ENCODE assay signal across 2 cellular contexts in genomic region chr6:70669133-70669532, GRCh38.
TF ChIP-seq lines count a peak whose summit lies in the region.

No MANE protein-coding gene starts in this region.

TF ChIP-seq in A549, 52 proteins besides CTCF, POLR2A, EP300 and RAD21 (continued from another document):
- TF ChIP-seq BCL3 (IDR thresholded peaks at IDR 0.05) (no peak), ZSCAN20 (CRISPR knock-in tag; IDR thresholded peaks at IDR 0.05) (no peak), E2F6 (IDR thresholded peaks at IDR 0.05; ENCODE audit: borderline replicate concordance, low read depth) (no peak), ATOH8 (CRISPR knock-in tag; IDR thresholded peaks at IDR 0.05; ENCODE audit: low read depth) (no peak), SMC3 (IDR thresholded peaks at IDR 0.05) (no peak), TP53 (CRISPR knock-in tag; IDR thresholded peaks at IDR 0.05) (no peak), JUNB (IDR thresholded peaks at IDR 0.05) (no peak)

TF ChIP-seq in liver, 16 proteins besides CTCF, POLR2A, EP300 and RAD21 (continued from another document):
- TF ChIP-seq ZBTB33 (IDR thresholded peaks at IDR 0.05) = no peak
- TF ChIP-seq HNF4A (conservative IDR thresholded peaks at IDR 0.05) = no peak
- no peak for TF ChIP-seq ATF3 (IDR thresholded peaks at IDR 0.05)
- no peak for TF ChIP-seq RXRA (IDR thresholded peaks at IDR 0.05)
- no peak for TF ChIP-seq EGR1 (IDR thresholded peaks at IDR 0.05; ENCODE audit: low read depth in 2 of 2)
- TF ChIP-seq FOXA1 (IDR thresholded peaks at IDR 0.05) = no peak
- no peak for TF ChIP-seq YY1 (IDR thresholded peaks at IDR 0.05)
- TF ChIP-seq SP1 (IDR thresholded peaks at IDR 0.05) = no peak
